ENCODE assay signal across 8 cellular contexts in the genomic region with DNA sequence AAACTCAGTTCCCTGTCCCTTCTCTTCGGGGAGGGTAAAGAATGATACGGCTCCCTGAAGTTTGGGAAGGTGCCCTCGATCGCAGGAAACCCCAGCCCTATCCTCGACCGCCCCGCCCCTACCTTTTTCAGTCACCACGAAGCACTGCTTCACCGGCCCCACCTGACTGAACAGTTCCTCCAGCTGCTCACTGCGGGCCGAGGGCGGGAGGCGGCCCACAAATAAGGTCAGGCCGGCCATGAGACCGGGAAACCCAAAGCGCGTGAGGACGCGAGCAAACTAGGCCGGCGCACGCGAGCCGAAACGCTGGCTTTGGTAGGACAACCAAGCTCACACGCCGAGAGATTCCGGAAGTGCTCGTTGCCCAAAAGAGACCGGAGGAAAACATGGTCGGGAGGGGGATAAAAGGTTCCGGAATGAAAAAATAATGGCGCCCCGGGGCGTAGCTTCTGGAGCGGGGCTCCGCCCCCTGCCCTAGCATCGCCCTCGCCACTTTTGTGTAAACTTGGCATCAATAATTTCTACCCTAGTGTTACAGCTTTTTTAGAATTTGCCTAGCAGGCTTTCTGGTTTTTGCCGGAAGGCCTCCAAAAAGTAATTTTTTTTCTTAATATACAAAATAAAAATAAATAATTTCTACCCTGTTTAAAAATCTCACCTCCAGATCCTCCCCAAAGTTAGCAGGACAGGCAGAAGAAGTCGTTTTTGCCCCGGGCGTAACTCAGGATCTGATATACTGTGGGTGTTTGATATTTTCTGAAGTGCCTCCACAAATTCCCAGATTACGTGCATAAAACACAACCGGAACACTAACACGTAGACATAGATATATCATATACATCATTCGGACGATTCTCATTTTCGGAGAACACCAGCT. TPM values are rescaled to one million over a fixed set of nuclear protein-coding genes. Genes with fewer than 3 reads are reported as not detected.
DNase-seq lines count a peak whose midpoint lies in the region; ATAC-seq lines count a peak whose summit lies in the region.

A gene with protein sequence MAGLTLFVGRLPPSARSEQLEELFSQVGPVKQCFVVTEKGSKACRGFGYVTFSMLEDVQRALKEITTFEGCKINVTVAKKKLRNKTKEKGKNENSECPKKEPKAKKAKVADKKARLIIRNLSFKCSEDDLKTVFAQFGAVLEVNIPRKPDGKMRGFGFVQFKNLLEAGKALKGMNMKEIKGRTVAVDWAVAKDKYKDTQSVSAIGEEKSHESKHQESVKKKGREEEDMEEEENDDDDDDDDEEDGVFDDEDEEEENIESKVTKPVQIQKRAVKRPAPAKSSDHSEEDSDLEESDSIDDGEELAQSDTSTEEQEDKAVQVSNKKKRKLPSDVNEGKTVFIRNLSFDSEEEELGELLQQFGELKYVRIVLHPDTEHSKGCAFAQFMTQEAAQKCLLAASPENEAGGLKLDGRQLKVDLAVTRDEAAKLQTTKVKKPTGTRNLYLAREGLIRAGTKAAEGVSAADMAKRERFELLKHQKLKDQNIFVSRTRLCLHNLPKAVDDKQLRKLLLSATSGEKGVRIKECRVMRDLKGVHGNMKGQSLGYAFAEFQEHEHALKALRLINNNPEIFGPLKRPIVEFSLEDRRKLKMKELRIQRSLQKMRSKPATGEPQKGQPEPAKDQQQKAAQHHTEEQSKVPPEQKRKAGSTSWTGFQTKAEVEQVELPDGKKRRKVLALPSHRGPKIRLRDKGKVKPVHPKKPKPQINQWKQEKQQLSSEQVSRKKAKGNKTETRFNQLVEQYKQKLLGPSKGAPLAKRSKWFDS (minus strand): TSS at position 355 of the 877 bp plus-strand sequence. CDS start 115 bp downstream, at position 240.

- peak; percentile 89 for DNase-seq in COLO668 (lab: John Stamatoyannopoulos, UW; ENCODE audit: unreplicated experiment)
- DNase-seq in HPDE6-E6E7 (ENCODE audit: extremely low spot score) = peak; percentile 84
- DNase-seq in NOMO-1 (lab: John Stamatoyannopoulos, UW; ENCODE audit: unreplicated experiment in 2 of 2) = peak; percentile 70 to 78
- DNase-seq in effector memory CD8-positive, alpha-beta T cell = peak; percentile 80 to 93 (median 84)
- DNase-seq in memory B cell (ENCODE audit: low spot score in 2 of 2) = peak; percentile 90 to 95
- DNase-seq in stimulated activated CD8-positive, alpha-beta memory T cell treated with anti-CD3 and anti-CD28 coated beads, Interleukin-12 subunit alpha, Interleukin-12 subunit beta, amount 100 ng/mL, for 1 hour (ENCODE audit: low read depth) = peak; percentile 71

- peaks cover 22 to 25% of the 10 kb centered on the region in 2 donors for H3K4me1 Mint-ChIP-seq in effector memory CD8-positive, alpha-beta T cell (ENCODE audit: low read depth in 2 of 2)
- peaks cover 20% of the 10 kb centered on the region for H3K4me1 Mint-ChIP-seq in memory B cell

- peak within 1 kb of the TSS; percentile 96 to 97 for H3K4me3 Mint-ChIP-seq in effector memory CD8-positive, alpha-beta T cell
- H3K4me3 Mint-ChIP-seq in memory B cell = peak within 1 kb of the TSS; percentile 99

- ATAC-seq in GM19467 (IDR thresholded peaks at IDR 0.05; ENCODE audit: unreplicated experiment) (peak; percentile 88), memory B cell (ENCODE audit: low read depth) (peak; percentile 93)
- ATAC-seq in effector memory CD8-positive, alpha-beta T cell (replicated peaks) = peak; percentile 91

- peaks cover 10% of the 10 kb centered on the region for H3K36me3 Mint-ChIP-seq in effector memory CD8-positive, alpha-beta T cell (ENCODE audit: insufficient read depth)
- peaks cover 7% of the 10 kb centered on the region for H3K36me3 Mint-ChIP-seq in memory B cell

- CTCF ChIA-PET in activated CD8-positive, alpha-beta memory T cell treated with anti-CD3 and anti-CD28 coated beads for 36 hours (lab: Charles Lee) = interaction anchor here (1.0 to 8.9 kb wide), 4 partner anchors 38 to 83 kb away, joined by 4 to 114 read pairs (median 4); no protein-coding TSS in a partner anchor

- no peaks in the 10 kb centered on the region for H3K9me3 Mint-ChIP-seq in effector memory CD8-positive, alpha-beta T cell
- no peaks in the 10 kb centered on the region for H3K9me3 Mint-ChIP-seq in memory B cell

- H3K27me3 Mint-ChIP-seq in effector memory CD8-positive, alpha-beta T cell = peaks cover 0 to 16% of the 10 kb centered on the region in 2 donors
- peaks cover 6% of the 10 kb centered on the region for H3K27me3 Mint-ChIP-seq in memory B cell

- H3K27ac Mint-ChIP-seq in effector memory CD8-positive, alpha-beta T cell = peak within 1 kb of the TSS; percentile 85 to 88
- peak within 1 kb of the TSS; percentile 92 for H3K27ac Mint-ChIP-seq in memory B cell

- POLR2A ChIA-PET in activated CD8-positive, alpha-beta memory T cell treated with anti-CD3 and anti-CD28 coated beads for 36 hours (lab: Charles Lee) = interaction anchor here (0.5 to 1.0 kb wide), 4 partner anchors 14 to 50 kb away, joined by 3 read pairs; partner anchors contain the start of gene PRRT4

RNA-seq across cellular contexts. Expression of the gene that starts here (rescaled TPM):
- total RNA-seq in activated CD8-positive, alpha-beta memory T cell treated with anti-CD3 and anti-CD28 coated beads for 36 hours = 10 to 100 TPM; 74.3 to 81.2 TPM

Comparison
In these comparisons a context has a peak if more than half of its experiments do, and no peak if none do; other contexts are left out.
1. Peak in every context shown above with its lines: DNase-seq and ATAC-seq.